In the genomic region with DNA sequence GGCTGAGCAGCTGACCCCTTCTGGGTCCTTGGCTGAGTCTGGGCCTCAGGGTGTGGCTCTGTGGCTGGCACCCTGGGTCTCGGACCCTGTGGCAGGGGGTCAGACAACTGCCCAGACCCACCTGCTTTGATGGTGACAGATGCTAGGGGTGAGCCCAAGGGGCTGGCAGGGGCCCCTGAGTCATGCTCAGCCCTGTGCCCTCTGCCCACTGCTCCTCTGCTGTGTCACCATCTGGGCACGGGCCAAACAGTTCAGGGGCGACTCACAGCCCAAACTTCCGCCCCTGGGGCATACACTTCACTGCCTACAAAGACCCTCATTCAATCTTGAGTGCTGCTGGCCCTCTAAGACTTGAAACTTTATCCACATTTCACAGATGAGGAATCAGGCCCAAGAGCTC, we compare ENCODE assay signal across 17 cellular contexts. TPM values are rescaled to one million over a fixed set of nuclear protein-coding genes. Genes with fewer than 3 reads are reported as not detected.
DNase-seq lines count a peak whose midpoint lies in the region; ATAC-seq and TF ChIP-seq lines count a peak whose summit lies in the region.
"Had no signal": no experiment of that assay in that cellular context is flagged by ENCODE, and none has a peak within 500 bp of the region (broad histone marks: within the 10 kb centered on the region; RNA-seq: fewer than 3 reads in every experiment).

No MANE protein-coding gene starts in this region.

- peak; percentile 86 for DNase-seq in Daoy (ENCODE audit: low read depth)
- DNase-seq in Peyer's patch: no peak
- peak; percentile 70 to 84 for DNase-seq in foreskin fibroblast
- no peak for DNase-seq in RPMI8226
- DNase-seq: activated CD4-positive, alpha-beta T cell treated with anti-CD3 and anti-CD28 coated beads for 48 hours; activated gamma-delta T cell; CD8-positive, alpha-beta memory T cell; natural killer cell; NCI-H1694 treated with DMSO at 0.1 percent for 48 hours; stimulated activated CD4-positive, alpha-beta T cell treated with anti-CD3 and anti-CD28 coated beads, Interleukin-12 subunit alpha, Interleukin-12 subunit beta, amount 100 ng/mL, for 4 hours had no signal

- no peak overlapping the region for H3K4me3 ChIP-seq in Peyer's patch
- H3K4me3 ChIP-seq in foreskin fibroblast (ENCODE audit: low read depth in 1 of 2, low read length in 2 of 2): no peak overlapping the region
- H3K4me3 ChIP-seq in skeletal muscle tissue (ENCODE audit: low read length in 3 of 3): no peak overlapping the region

- TF ChIP-seq CTCF in Peyer's patch (IDR thresholded peaks at IDR 0.05): no peak
- no peak for TF ChIP-seq CTCF in foreskin fibroblast (IDR thresholded peaks at IDR 0.05; ENCODE audit: low read depth, low read length)

- H3K9ac ChIP-seq in skeletal muscle tissue (ENCODE audit: low read depth in 1 of 3, low read length in 3 of 3): no peak overlapping the region

- H3K36me3 Mint-ChIP-seq in stimulated activated memory B cell treated with anti-CD40 and anti-IgM and Interleukin-4, amounts not matched to agents 10 μg/mL and 1 μg/mL and 100 μg/mL, for 72 hours: no peaks in the 10 kb centered on the region
- H3K36me3 Mint-ChIP-seq: CD8-positive, alpha-beta memory T cell; natural killer cell had no signal

- no peaks in the 10 kb centered on the region for H3K9me3 Mint-ChIP-seq in stimulated activated memory B cell treated with anti-CD40 and anti-IgM and Interleukin-4, amounts not matched to agents 10 μg/mL and 1 μg/mL and 100 μg/mL, for 72 hours
- H3K9me3 Mint-ChIP-seq: CD8-positive, alpha-beta memory T cell; central memory CD8-positive, alpha-beta T cell; natural killer cell had no signal

- H3K4me1 ChIP-seq in Peyer's patch (peaks cover 0 to 25% (median 2%) of the 10 kb centered on the region in 4 donors), skeletal muscle tissue (ENCODE audit: control insufficient read depth in 3 of 3, insufficient read depth in 3 of 3, low read length in 3 of 3) (peaks cover 16 to 48% (median 25%) of the 10 kb centered on the region in 3 donors)

- peaks cover 77% of the 10 kb centered on the region for H3K27me3 Mint-ChIP-seq in stimulated activated memory B cell treated with anti-CD40 and anti-IgM and Interleukin-4, amounts not matched to agents 10 μg/mL and 1 μg/mL and 100 μg/mL, for 72 hours
- H3K27me3 Mint-ChIP-seq: central memory CD8-positive, alpha-beta T cell had no signal

- H3K27me3 ChIP-seq in Peyer's patch: no peaks in the 10 kb centered on the region
- peaks cover 7 to 43% (median 42%) of the 10 kb centered on the region in 3 donors for H3K27me3 ChIP-seq in skeletal muscle tissue (ENCODE audit: control insufficient read depth in 3 of 3, insufficient read depth in 3 of 3, low read length in 3 of 3)

- TF ChIP-seq POLR2A in Peyer's patch (IDR thresholded peaks at IDR 0.05): no peak

- H3K27ac ChIP-seq in Peyer's patch (peak overlapping the region in 3 of 4 donors; percentile 27 to 92 (median 84)), skeletal muscle tissue (ENCODE audit: low read depth, low read length) (peak overlapping the region; percentile 30)

- no peak overlapping the region for H3K4me3 Mint-ChIP-seq in stimulated activated memory B cell treated with anti-CD40 and anti-IgM and Interleukin-4, amounts not matched to agents 10 μg/mL and 1 μg/mL and 100 μg/mL, for 72 hours
- H3K4me3 Mint-ChIP-seq: CD8-positive, alpha-beta memory T cell; central memory CD8-positive, alpha-beta T cell; natural killer cell had no signal

- H3K4me1 Mint-ChIP-seq in stimulated activated memory B cell treated with anti-CD40 and anti-IgM and Interleukin-4, amounts not matched to agents 10 μg/mL and 1 μg/mL and 100 μg/mL, for 72 hours: no peaks in the 10 kb centered on the region

- no peaks in the 10 kb centered on the region for H3K36me3 ChIP-seq in Peyer's patch
- no peaks in the 10 kb centered on the region for H3K36me3 ChIP-seq in skeletal muscle tissue (ENCODE audit: control insufficient read depth in 3 of 3, insufficient read depth in 3 of 3, low read length in 3 of 3)

- ATAC-seq in HG03521 (IDR thresholded peaks at IDR 0.05; ENCODE audit: unreplicated experiment): no peak
- no peak for ATAC-seq in GM21619 (IDR thresholded peaks at IDR 0.05; ENCODE audit: unreplicated experiment)
- ATAC-seq in stimulated activated memory B cell treated with anti-CD40 and anti-IgM and Interleukin-4, amounts not matched to agents 10 μg/mL and 1 μg/mL and 100 μg/mL, for 72 hours: no peak
- ATAC-seq: natural killer cell had no signal

- no peak overlapping the region for H3K27ac Mint-ChIP-seq in stimulated activated memory B cell treated with anti-CD40 and anti-IgM and Interleukin-4, amounts not matched to agents 10 μg/mL and 1 μg/mL and 100 μg/mL, for 72 hours
- H3K27ac Mint-ChIP-seq: natural killer cell had no signal

- no peaks in the 10 kb centered on the region for H3K9me3 ChIP-seq in Peyer's patch
- H3K9me3 ChIP-seq in skeletal muscle tissue (ENCODE audit: control insufficient read depth in 3 of 3, low read length in 3 of 3): no peaks in the 10 kb centered on the region

RNA-seq across cellular contexts. Expression of gene ADGRG1, which starts 5.7 kb away (rescaled TPM):
- total RNA-seq in Daoy (2014; rRNA removed; shearing (Covaris generic)): 4.9 and 6.6 TPM in 2 replicates
- 10 to 100 TPM; 12.8 to 50.3 (median 34.7) TPM for total RNA-seq in Peyer's patch
- 0.52 TPM for total RNA-seq in skeletal muscle tissue

RNA-seq across cellular contexts. Expression of gene ADGRG3, which starts 33.9 kb away (rescaled TPM):
- total RNA-seq in Daoy (2014; rRNA removed; shearing (Covaris generic)): not detected in 2 replicates
- 1 to 10 TPM in 3 of 4 donors, under 1 TPM in 1; 0.47 to 4.1 (median 1.9) TPM for total RNA-seq in Peyer's patch
- total RNA-seq in skeletal muscle tissue: 0.52 TPM
- total RNA-seq: CD8-positive, alpha-beta memory T cell; kidney epithelial cell; T-helper 1 cell treated with Interleukin-12 subunit alpha and Interleukin-12 subunit beta and Interleukin-4 antibody, amounts not matched to agents 30 ng/mL and 1 ng/mL, for 36 hours had no signal

Comparison
In these comparisons a context has a peak if more than half of its experiments do, and no peak if none do; other contexts are left out.
1. DNase-seq: peak in Daoy (single experiment) and foreskin fibroblast (2 of 2); none in Peyer's patch (0 of 3) and RPMI8226 (single experiment).